In the genomic region with DNA sequence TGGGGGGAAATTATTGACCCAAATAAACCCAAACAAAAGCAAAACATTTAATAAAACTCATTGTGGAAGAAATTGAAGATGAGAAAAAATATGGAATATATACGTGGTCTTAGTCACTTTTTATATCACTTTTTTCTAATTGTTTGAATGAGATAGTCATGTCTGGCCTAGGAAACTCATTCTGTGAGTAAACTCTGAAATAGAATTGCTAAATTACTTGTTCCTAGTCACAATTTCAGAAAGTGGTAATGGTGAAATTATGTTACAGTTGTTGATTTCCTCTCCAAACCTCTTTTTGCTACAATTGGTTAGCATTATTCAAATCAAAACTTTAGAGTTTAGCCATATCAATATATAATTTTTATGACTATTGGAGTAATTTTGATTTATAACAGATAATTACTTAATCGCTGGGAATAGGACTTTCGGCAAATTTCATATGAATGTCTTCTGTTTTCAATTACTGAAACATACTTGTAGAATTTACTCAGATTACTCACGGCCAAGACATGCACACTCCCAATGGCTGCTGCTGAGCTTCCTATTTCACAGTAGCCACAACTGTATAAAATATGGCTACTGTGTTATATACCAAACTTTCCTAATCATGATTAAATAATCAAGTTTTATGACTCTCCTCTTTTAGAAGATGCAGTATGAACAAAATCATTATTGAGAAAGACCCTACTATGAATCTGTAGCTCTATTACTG, we compare ENCODE assay signal across 8 cellular contexts.
DNase-seq lines count a peak whose midpoint lies in the region; ATAC-seq and TF ChIP-seq lines count a peak whose summit lies in the region.
"Not testable (repeated sequence)": the region's sequence is repeated elsewhere in the genome, so short reads cannot be mapped to it uniquely, and the experiment has no call there.

No MANE protein-coding gene starts in this region.

- H3K79me2 ChIP-seq in SK-N-SH (ENCODE audit: insufficient read depth): not testable (repeated sequence)

- H3K4me1 ChIP-seq in SK-N-SH (ENCODE audit: control insufficient read depth in 1 of 2, insufficient read depth in 2 of 2, low read depth in 1 of 2, low read length in 1 of 2): not testable (repeated sequence)

- POLR2A ChIA-PET in AG04449 (lab: Yijun Ruan, JAX); SK-N-SH (lab: Yijun Ruan, JAX): not testable (repeated sequence)

- not testable (repeated sequence) for TF ChIP-seq RAD21 in SK-N-SH (IDR thresholded peaks at IDR 0.05; ENCODE audit: low read length)

- not testable (repeated sequence) for H3K9me2 ChIP-seq in SK-N-SH

- H3F3A ChIP-seq in SK-N-SH (replicated peaks; ENCODE audit: insufficient read depth): not testable (repeated sequence)

- not testable (repeated sequence) for H4K20me1 ChIP-seq in SK-N-SH (ENCODE audit: insufficient read depth)

- CTCF ChIA-PET in AG04449 (lab: Yijun Ruan, JAX); SK-N-SH (lab: Yijun Ruan, JAX): not testable (repeated sequence)

- not testable (repeated sequence) for H2AFZ ChIP-seq in SK-N-SH (ENCODE audit: low read depth)

- not testable (repeated sequence) for H3K36me3 ChIP-seq in SK-N-SH (replicated peaks in 1 of 2; ENCODE audit: control insufficient read depth in 1 of 2, insufficient read depth in 2 of 2, low read length in 1 of 2)

- in situ Hi-C loops in astrocyte of the spinal cord (cut with HindIII; ENCODE audit: low sequenced_read_pairs): not testable (repeated sequence)

- DNase-seq in AG04449 (ENCODE audit: low read depth, low spot score) (peak; percentile 42), EH (ENCODE audit: low read depth) (peak; percentile 84), astrocyte of the spinal cord (ENCODE audit: low read depth, low spot score) (peak; percentile 1), fibroblast of peridontal ligament (ENCODE audit: extremely low read depth) (peak; percentile 88), skeletal muscle cell (ENCODE audit: low read depth) (peak; percentile 16)
- not testable (repeated sequence) for DNase-seq in SK-N-SH

- not testable (repeated sequence) for H3K4me2 ChIP-seq in SK-N-SH

- H3K9me3 ChIP-seq in SK-N-SH: not testable (repeated sequence)

- WGBS in SK-N-SH (ENCODE audit: low lambda C conversion rate): 71% methylated on average over 4 of the region's 4 CpGs

- H3K4me3 ChIP-seq in AG04449 (ENCODE audit: low read depth, low read length); SK-N-SH (ENCODE audit: low read depth in 2 of 2, low read length in 1 of 2); astrocyte of the spinal cord (ENCODE audit: low read depth, low read length); skeletal muscle cell (ENCODE audit: low read depth, low read length): not testable (repeated sequence)

- H3K27ac ChIP-seq in SK-N-SH (ENCODE audit: low read depth in 2 of 2, low read length in 1 of 2): 0 out of 4 replicates have a peak overlapping the region, but pooled peaks of 1 of the 2 experiments have one; percentile 26

- H3K27me3 ChIP-seq in SK-N-SH (ENCODE audit: insufficient read depth): not testable (repeated sequence)

- not testable (repeated sequence) for H3K9ac ChIP-seq in SK-N-SH

- TF ChIP-seq EP300 in SK-N-SH (IDR thresholded peaks at IDR 0.05; ENCODE audit: borderline replicate concordance in 1 of 2, low read depth in 1 of 2, low read length in 1 of 2): not testable (repeated sequence)

- ATAC-seq in GM19395 (IDR thresholded peaks at IDR 0.05; ENCODE audit: unreplicated experiment): peak; percentile 61
- peak; percentile 79 for ATAC-seq in HG02870 (IDR thresholded peaks at IDR 0.05; ENCODE audit: unreplicated experiment)

- TF ChIP-seq CTCF in AG04449 (IDR thresholded peaks at IDR 0.05; ENCODE audit: insufficient read depth, low read length, missing control alignments); SK-N-SH (IDR thresholded peaks at IDR 0.05); astrocyte of the spinal cord (IDR thresholded peaks at IDR 0.05; ENCODE audit: low read depth, low read length): not testable (repeated sequence)

TF ChIP-seq in SK-N-SH, 30 proteins besides CTCF, POLR2A, EP300 and RAD21:
- TF ChIP-seq TCF12 (IDR thresholded peaks at IDR 0.05): peak; percentile 33; the same call in 1 of the 2 replicates
